In genomic region chr9:114507726-114508125, GRCh38 we compare ENCODE assay signal across 8 cellular contexts. TPM values are rescaled to one million over a fixed set of nuclear protein-coding genes. Genes with fewer than 3 reads are reported as not detected.
DNase-seq lines count a peak whose midpoint lies in the region; ATAC-seq and TF ChIP-seq lines count a peak whose summit lies in the region.

No MANE protein-coding gene starts in this region.

- H3K4me3 ChIP-seq in kidney epithelial cell (ENCODE audit: low read depth, low read length): no peak overlapping the region

- peak; percentile 87 for TF ChIP-seq CTCF in VCaP (conservative IDR thresholded peaks at IDR 0.05)
- peak; percentile 55 for TF ChIP-seq CTCF in kidney epithelial cell (IDR thresholded peaks at IDR 0.05; ENCODE audit: insufficient read depth, low read length, poor library complexity, severe bottlenecking)

- H3K27me3 ChIP-seq in kidney epithelial cell (ENCODE audit: control insufficient read depth, insufficient read depth, low read length): peaks cover 3% of the 10 kb centered on the region

- no peaks in the 10 kb centered on the region for H3K36me3 ChIP-seq in kidney epithelial cell (ENCODE audit: control insufficient read depth, insufficient read depth, low read length)

- ATAC-seq in HG02588 (IDR thresholded peaks at IDR 0.05; ENCODE audit: unreplicated experiment): no peak

- DNase-seq in DMS153 treated with DMSO at 0.1 percent for 48 hours (lab: John Stamatoyannopoulos, UW; ENCODE audit: unreplicated experiment) (peak; percentile 38), HT-29 (ENCODE audit: low spot score) (peak; percentile 41), kidney epithelial cell (ENCODE audit: low read depth) (no peak), UCSD-AML1 (lab: John Stamatoyannopoulos, UW; ENCODE audit: unreplicated experiment) (no peak), activated T-cell treated with anti-CD3 and anti-CD28 coated beads for 4 hours (no peak), hepatic stellate cell (ENCODE audit: low spot score) (no peak)

- no peak overlapping the region for H3K27ac ChIP-seq in VCaP

RNA-seq across cellular contexts. Expression of gene WHRN, which starts 2.5 kb away (rescaled TPM):
- total RNA-seq in HT-29 (2014; rRNA removed; shearing (Covaris generic)): 0.61 and 0.78 TPM in 2 replicates
- 8.1 and 9.2 TPM in 2 replicates for total RNA-seq in kidney epithelial cell

Comparison
In these comparisons a context has a peak if more than half of its experiments do, and no peak if none do; other contexts are left out.
1. DNase-seq: peak in DMS153 treated with DMSO at 0.1 percent for 48 hours (single experiment) and HT-29 (single experiment); none in kidney epithelial cell (single experiment), UCSD-AML1 (single experiment), activated T-cell treated with anti-CD3 and anti-CD28 coated beads for 4 hours (single experiment) and hepatic stellate cell (single experiment).